In the genomic region with DNA sequence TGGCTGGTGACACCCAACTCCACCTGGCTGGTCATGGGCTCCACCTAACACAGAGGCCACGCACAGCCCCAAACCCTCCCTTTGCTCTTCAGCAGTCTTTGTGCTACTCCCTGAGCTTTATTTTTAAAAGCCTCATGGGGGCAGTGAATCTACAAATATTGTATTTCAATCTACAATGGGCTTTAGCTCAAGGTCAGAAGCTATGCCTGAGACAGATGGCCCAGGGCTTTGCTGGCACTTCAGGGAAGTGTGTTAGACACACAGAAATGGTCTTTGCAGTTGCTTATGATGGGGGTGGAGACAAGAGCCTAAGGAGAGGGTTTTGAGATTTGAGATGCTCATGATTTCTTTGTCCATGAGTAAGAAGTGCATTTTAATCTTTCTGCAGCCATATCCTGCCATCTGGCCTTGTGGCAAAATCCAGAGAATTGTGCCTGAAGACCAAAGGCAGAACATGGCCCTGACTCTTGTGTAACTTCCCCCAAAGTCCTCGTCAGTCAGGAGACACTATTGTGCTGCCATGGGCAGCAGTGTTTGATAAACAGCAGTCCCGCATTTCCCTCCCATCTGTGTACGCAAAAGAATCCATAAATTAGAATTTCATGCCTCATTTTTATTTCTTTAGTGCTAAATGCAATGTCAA, we compare ENCODE assay signal across 8 cellular contexts.
DNase-seq lines count a peak whose midpoint lies in the region; ATAC-seq and TF ChIP-seq lines count a peak whose summit lies in the region.

No MANE protein-coding gene starts in this region.

- DNase-seq in COLO668 (lab: John Stamatoyannopoulos, UW; ENCODE audit: unreplicated experiment) = peak; percentile 29
- peak; percentile 59 for DNase-seq in NCI-H1092 treated with DMSO at 0.1 percent for 48 hours (lab: John Stamatoyannopoulos, UW)
- DNase-seq in astrocyte of the hippocampus (ENCODE audit: low read depth, low spot score) = peak; percentile 31
- DNase-seq in lower lobe of right lung = no peak
- no peak for DNase-seq in stimulated activated CD4-positive, alpha-beta T cell treated with anti-CD3 and anti-CD28 coated beads, Interleukin-4, amount 100 ng/mL, for 4 hours
- no peak for DNase-seq in effector memory CD4-positive, alpha-beta T cell
- no peak for DNase-seq in iPS-NIHi7 (ENCODE audit: extremely low spot score)

- ATAC-seq in lower lobe of right lung = peak; percentile 62 to 63
- no peak for ATAC-seq in HG03135 (IDR thresholded peaks at IDR 0.05; ENCODE audit: unreplicated experiment)

- no peak overlapping the region for H3K4me3 ChIP-seq in lower lobe of right lung
- no peak overlapping the region for H3K4me3 ChIP-seq in effector memory CD4-positive, alpha-beta T cell (ENCODE audit: insufficient read depth, low read depth, low read length, poor library complexity, severe bottlenecking)

- TF ChIP-seq CTCF in lower lobe of right lung (IDR thresholded peaks at IDR 0.05) = peak; percentile 29

- no peaks in the 10 kb centered on the region for H3K9me3 ChIP-seq in lower lobe of right lung
- no peaks in the 10 kb centered on the region for H3K9me3 ChIP-seq in effector memory CD4-positive, alpha-beta T cell (ENCODE audit: control insufficient read depth, low read length)

- H3K4me1 ChIP-seq in lower lobe of right lung = peaks cover 23% of the 10 kb centered on the region
- H3K4me1 ChIP-seq in effector memory CD4-positive, alpha-beta T cell (ENCODE audit: control insufficient read depth, insufficient read depth, low read length, poor library complexity, severe bottlenecking) = no peaks in the 10 kb centered on the region

- no peaks in the 10 kb centered on the region for H3K36me3 ChIP-seq in lower lobe of right lung
- no peaks in the 10 kb centered on the region for H3K36me3 ChIP-seq in effector memory CD4-positive, alpha-beta T cell (ENCODE audit: control insufficient read depth, insufficient read depth, low read length)

- no peaks in the 10 kb centered on the region for H3K27me3 ChIP-seq in lower lobe of right lung (ENCODE audit: low read depth)
- no peaks in the 10 kb centered on the region for H3K27me3 ChIP-seq in effector memory CD4-positive, alpha-beta T cell (replicated peaks; ENCODE audit: control insufficient read depth, insufficient read depth, low read length, poor library complexity, severe bottlenecking)

- no peak overlapping the region for H3K27ac ChIP-seq in lower lobe of right lung
- no peak overlapping the region for H3K27ac ChIP-seq in effector memory CD4-positive, alpha-beta T cell (ENCODE audit: insufficient read depth, low read length, poor library complexity, severe bottlenecking)

- intact Hi-C loops in lower lobe of right lung (cut with DNase I) = no loop called here

Comparison
In these comparisons a context has a peak if more than half of its experiments do, and no peak if none do; other contexts are left out.
1. DNase-seq: peak in COLO668 (single experiment), NCI-H1092 treated with DMSO at 0.1 percent for 48 hours (single experiment) and astrocyte of the hippocampus (single experiment); none in lower lobe of right lung (single experiment), stimulated activated CD4-positive, alpha-beta T cell treated with anti-CD3 and anti-CD28 coated beads, Interleukin-4, amount 100 ng/mL, for 4 hours (0 of 2), effector memory CD4-positive, alpha-beta T cell (0 of 3) and iPS-NIHi7 (single experiment).